ENCODE assay signal across 10 cellular contexts in genomic region chr4:14165253-14165942, GRCh38.
A peak's percentile ranks its signal among the peaks of the same experiment; 100 is the strongest.
DNase-seq lines count a peak whose midpoint lies in the region; ATAC-seq and TF ChIP-seq lines count a peak whose summit lies in the region.
"Had no signal": no experiment of that assay in that cellular context is flagged by ENCODE, and none has a peak within 500 bp of the region (broad histone marks: within the 10 kb centered on the region; RNA-seq: fewer than 3 reads in every experiment).

No MANE protein-coding gene starts in this region.

- no peak overlapping the region for H3K4me3 Mint-ChIP-seq in activated naive CD8-positive, alpha-beta T cell treated with anti-CD3 and anti-CD28 coated beads for 36 hours

- H3K9ac ChIP-seq in OCI-LY3 (ENCODE audit: low read length) = peak overlapping the region; percentile 53; the same call in 1 of the 2 replicates

- no peaks in the 10 kb centered on the region for H3K4me1 Mint-ChIP-seq in activated naive CD8-positive, alpha-beta T cell treated with anti-CD3 and anti-CD28 coated beads for 36 hours

- no peaks in the 10 kb centered on the region for H4K20me1 ChIP-seq in OCI-LY3 (ENCODE audit: insufficient read depth, low read length)

- peaks cover 6% of the 10 kb centered on the region for H3K27me3 Mint-ChIP-seq in activated naive CD8-positive, alpha-beta T cell treated with anti-CD3 and anti-CD28 coated beads for 36 hours

- peak overlapping the region; percentile 77; the same call in 1 of the 2 replicates for H2AFZ ChIP-seq in OCI-LY3 (ENCODE audit: low read depth, low read length)

- H3K27me3 ChIP-seq in GM06990 (replicated peaks; ENCODE audit: control insufficient read depth, insufficient read depth, low read length) (no peaks in the 10 kb centered on the region), OCI-LY3 (ENCODE audit: low read depth, low read length) (no peaks in the 10 kb centered on the region)
- H3K27me3 ChIP-seq: tibial nerve had no signal

- no peak overlapping the region for H3K27ac Mint-ChIP-seq in activated naive CD8-positive, alpha-beta T cell treated with anti-CD3 and anti-CD28 coated beads for 36 hours

- no peaks in the 10 kb centered on the region for H3K9me3 ChIP-seq in OCI-LY3 (ENCODE audit: insufficient read depth, low read length)
- H3K9me3 ChIP-seq: tibial nerve had no signal

- peak overlapping the region; percentile 80 for H3K27ac ChIP-seq in OCI-LY3 (ENCODE audit: low read length)
- H3K27ac ChIP-seq: tibial nerve had no signal

- no peaks in the 10 kb centered on the region for H3K9me3 Mint-ChIP-seq in activated naive CD8-positive, alpha-beta T cell treated with anti-CD3 and anti-CD28 coated beads for 36 hours

- H3K4me3 ChIP-seq in GM06990 (replicated peaks; ENCODE audit: low read depth, low read length) (no peak overlapping the region), OCI-LY3 (ENCODE audit: low read length) (peak overlapping the region; percentile 43; the same call in 1 of the 2 replicates)
- H3K4me3 ChIP-seq: tibial nerve had no signal

- peak overlapping the region; percentile 70 for H3K4me2 ChIP-seq in OCI-LY3 (ENCODE audit: low read length)

- H3K36me3 Mint-ChIP-seq in activated naive CD8-positive, alpha-beta T cell treated with anti-CD3 and anti-CD28 coated beads for 36 hours = no peaks in the 10 kb centered on the region

- H3K36me3 ChIP-seq in GM06990 (ENCODE audit: control insufficient read depth, insufficient read depth, low read length) = no peaks in the 10 kb centered on the region
- no peaks in the 10 kb centered on the region for H3K36me3 ChIP-seq in OCI-LY3 (replicated peaks; ENCODE audit: low read depth, low read length)
- H3K36me3 ChIP-seq: tibial nerve had no signal

- no peaks in the 10 kb centered on the region for H3K79me2 ChIP-seq in OCI-LY3 (ENCODE audit: low read length)

- ATAC-seq in GM19395 (IDR thresholded peaks at IDR 0.05; ENCODE audit: unreplicated experiment) (peak; percentile 99), HG03025 (IDR thresholded peaks at IDR 0.05; ENCODE audit: low FRiP score, unreplicated experiment) (peak; percentile 100)
- ATAC-seq: Panc1 had no signal

- TF ChIP-seq CTCF in GM06990 (IDR thresholded peaks at IDR 0.05; ENCODE audit: insufficient read depth, low read length, poor library complexity, severe bottlenecking) (no peak), OCI-LY3 (IDR thresholded peaks at IDR 0.05; ENCODE audit: low read depth, low read length) (no peak)

- DNase-seq in GM06990 (ENCODE audit: extremely low read depth, insufficient read length) = peak; percentile 71
- no peak for DNase-seq in C1 segment of cervical spinal cord (lab: John Stamatoyannopoulos, UW)
- no peak for DNase-seq in NCI-H345 treated with DMSO at 0.1 percent for 48 hours (lab: John Stamatoyannopoulos, UW; ENCODE audit: unreplicated experiment)
- no peak for DNase-seq in HUDEP-2 (lab: John Stamatoyannopoulos, UW; ENCODE audit: unreplicated experiment in 76 of 76)
- no peak for DNase-seq in activated naive CD8-positive, alpha-beta T cell treated with anti-CD3 and anti-CD28 coated beads for 36 hours

- H3K4me1 ChIP-seq in OCI-LY3 (ENCODE audit: low read length) = peaks cover 27% of the 10 kb centered on the region
